Comparison of ENCODE assay signal across 15 cellular contexts in genomic region chr17:60300949-60301348, GRCh38.
A peak's percentile ranks its signal among the peaks of the same experiment; 100 is the strongest.
DNase-seq lines count a peak whose midpoint lies in the region; ATAC-seq, FAIRE-seq and TF ChIP-seq lines count a peak whose summit lies in the region.
"Had no signal": no experiment of that assay in that cellular context is flagged by ENCODE, and none has a peak within 500 bp of the region (broad histone marks: within the 10 kb centered on the region; RNA-seq: fewer than 3 reads in every experiment).

No MANE protein-coding gene starts in this region.

- POLR2A ChIA-PET in HepG2 (lab: Yijun Ruan, JAX), result no interaction called here
- POLR2A ChIA-PET in PC-3 (lab: Charles Lee; ENCODE audit: unreplicated experiment), result no interaction called here
- POLR2A ChIA-PET in SK-N-SH (lab: Yijun Ruan, JAX), result no interaction called here

- no peak overlapping the region for H3K4me3 ChIP-seq in HepG2 (replicated peaks in 1 of 3; ENCODE audit: insufficient read depth in 1 of 3, low read depth in 2 of 3, low read length in 3 of 3)
- no peak overlapping the region for H3K4me3 ChIP-seq in right lobe of liver
- H3K4me3 ChIP-seq in PC-3 (ENCODE audit: low read length), result no peak overlapping the region
- H3K4me3 ChIP-seq in SK-N-SH (ENCODE audit: low read depth in 2 of 2, low read length in 1 of 2), result no peak overlapping the region
- H3K4me3 ChIP-seq: BLaER1 treated with 17β-estradiol and CSF1 and Interleukin-3, amounts not matched to agents 10 nM and 100 nM; GM12878 had no signal

- H3F3A ChIP-seq in PC-3 (ENCODE audit: low read length, unreplicated experiment) (no peaks in the 10 kb centered on the region), SK-N-SH (replicated peaks; ENCODE audit: insufficient read depth) (no peaks in the 10 kb centered on the region)

- CTCF ChIA-PET in HepG2 (lab: Yijun Ruan, JAX; ENCODE audit: low intra/inter-chr PET ratio, low total read pairs), result no interaction called here
- CTCF ChIA-PET in PC-3 (lab: Charles Lee), result no interaction called here
- CTCF ChIA-PET in SK-N-SH (lab: Yijun Ruan, JAX), result interaction anchor here (1.2 kb wide), 1 partner anchor 33 kb away, joined by 3 read pairs; no protein-coding TSS in a partner anchor

- peaks cover 12% of the 10 kb centered on the region; the same call in 1 of the 2 replicates for H3K4me1 ChIP-seq in HepG2 (ENCODE audit: insufficient read depth, low read length)
- H3K4me1 ChIP-seq in right lobe of liver, result peaks cover 0 to 18% (median 6%) of the 10 kb centered on the region in 4 donors
- no peaks in the 10 kb centered on the region for H3K4me1 ChIP-seq in PC-3 (ENCODE audit: insufficient read depth, low read length)
- H3K4me1 ChIP-seq in SK-N-SH (ENCODE audit: control insufficient read depth in 1 of 2, insufficient read depth in 2 of 2, low read depth in 1 of 2, low read length in 1 of 2), result no peaks in the 10 kb centered on the region; a peak in 1 of 4 replicates

- TF ChIP-seq CTCF in HepG2 (CRISPR knock-in tag; IDR thresholded peaks at IDR 0.05), result no peak
- no peak for TF ChIP-seq CTCF in right lobe of liver (IDR thresholded peaks at IDR 0.05)
- no peak for TF ChIP-seq CTCF in PC-3 (conservative IDR thresholded peaks at IDR 0.05; ENCODE audit: low read depth, low read length)
- TF ChIP-seq CTCF in SK-N-SH (IDR thresholded peaks at IDR 0.05), result no peak

- intact Hi-C loops in HepG2 (cut with micrococcal nuclease; ENCODE audit: unreplicated experiment), result no loop called here
- intact Hi-C loops in right lobe of liver (cut with DNase I), result no loop called here
- intact Hi-C loops in PC-3 (cut with micrococcal nuclease), result no loop called here

- H4K20me1 ChIP-seq in HepG2 (ENCODE audit: insufficient read depth, low read length), result no peaks in the 10 kb centered on the region
- H4K20me1 ChIP-seq in PC-3 (ENCODE audit: low read length), result no peaks in the 10 kb centered on the region
- H4K20me1 ChIP-seq in SK-N-SH (ENCODE audit: insufficient read depth), result peaks cover 13% of the 10 kb centered on the region; the same call in 1 of the 2 replicates

- H3K27me3 ChIP-seq in HepG2 (ENCODE audit: control insufficient read depth in 1 of 2, insufficient read depth in 2 of 2, low read length in 2 of 2), result no peaks in the 10 kb centered on the region
- no peaks in the 10 kb centered on the region for H3K27me3 ChIP-seq in right lobe of liver
- no peaks in the 10 kb centered on the region for H3K27me3 ChIP-seq in PC-3 (ENCODE audit: low read length)
- H3K27me3 ChIP-seq in SK-N-SH (ENCODE audit: insufficient read depth), result no peaks in the 10 kb centered on the region
- H3K27me3 ChIP-seq: BLaER1 treated with 17β-estradiol and CSF1 and Interleukin-3, amounts not matched to agents 10 nM and 100 nM had no signal

- H2AFZ ChIP-seq in HepG2 (ENCODE audit: low read length) (no peak overlapping the region), PC-3 (ENCODE audit: low read length) (no peak overlapping the region), SK-N-SH (ENCODE audit: low read depth) (no peak overlapping the region)

- in situ Hi-C loops in HepG2 (cut with HindIII; ENCODE audit: extremely low pct_ligation_motif_present, low pct_unique_long_range_greater_than_20kb), result no loop called here

- TF ChIP-seq RAD21 in HepG2 (CRISPR knock-in tag; IDR thresholded peaks at IDR 0.05) (no peak), SK-N-SH (IDR thresholded peaks at IDR 0.05; ENCODE audit: low read length) (no peak)

- H3K4me2 ChIP-seq in HepG2 (ENCODE audit: low read depth, low read length) (no peak overlapping the region), PC-3 (ENCODE audit: low read length) (no peak overlapping the region), SK-N-SH (no peak overlapping the region)

- ATAC-seq in HepG2, result no peak
- ATAC-seq in right lobe of liver, result no peak
- ATAC-seq in PC-3, result no peak
- ATAC-seq: CD8-positive, alpha-beta T cell; GM12878 had no signal

- H3K9me3 ChIP-seq in HepG2 (ENCODE audit: low read length), result no peaks in the 10 kb centered on the region
- H3K9me3 ChIP-seq in right lobe of liver, result no peaks in the 10 kb centered on the region
- H3K9me3 ChIP-seq in PC-3 (ENCODE audit: low read length), result no peaks in the 10 kb centered on the region
- no peaks in the 10 kb centered on the region for H3K9me3 ChIP-seq in SK-N-SH
- H3K9me3 ChIP-seq: BLaER1 treated with 17β-estradiol and CSF1 and Interleukin-3, amounts not matched to agents 10 nM and 100 nM had no signal

- H3K79me2 ChIP-seq in HepG2 (ENCODE audit: insufficient read depth, low read length), result peaks cover 9% of the 10 kb centered on the region
- H3K79me2 ChIP-seq in PC-3 (ENCODE audit: low read length), result no peaks in the 10 kb centered on the region
- H3K79me2 ChIP-seq in SK-N-SH (ENCODE audit: insufficient read depth), result peaks cover 58% of the 10 kb centered on the region

- H3K9ac ChIP-seq in HepG2 (ENCODE audit: insufficient read depth, low read depth, low read length) (no peak overlapping the region), PC-3 (ENCODE audit: low read length) (no peak overlapping the region), SK-N-SH (no peak overlapping the region)
- H3K9ac ChIP-seq: BLaER1 treated with 17β-estradiol and CSF1 and Interleukin-3, amounts not matched to agents 10 nM and 100 nM had no signal

- H3K27ac ChIP-seq in HepG2 (ENCODE audit: extremely low read length, insufficient read depth, low read length) (no peak overlapping the region), right lobe of liver (no peak overlapping the region), PC-3 (ENCODE audit: low read length) (no peak overlapping the region), SK-N-SH (ENCODE audit: low read depth in 2 of 2, low read length in 1 of 2) (no peak overlapping the region)
- H3K27ac ChIP-seq: BLaER1 treated with 17β-estradiol and CSF1 and Interleukin-3, amounts not matched to agents 10 nM and 100 nM had no signal

- no peak for FAIRE-seq in HepG2 (lab: Jason Lieb, UNC)
- FAIRE-seq: GM12878 had no signal

- H3K9me2 ChIP-seq in PC-3 (replicated peaks; ENCODE audit: low read length), result no peaks in the 10 kb centered on the region
- no peaks in the 10 kb centered on the region for H3K9me2 ChIP-seq in SK-N-SH

- no peak for TF ChIP-seq POLR2A in HepG2 (IDR thresholded peaks at IDR 0.05; ENCODE audit: insufficient read depth in 1 of 2, low read depth in 2 of 2, low read length in 2 of 2)
- TF ChIP-seq POLR2A in right lobe of liver (IDR thresholded peaks at IDR 0.05), result no peak

- 86% methylated on average over 1 of the region's 1 CpG for WGBS in HepG2 (ENCODE audit: low lambda C conversion rate)
- WGBS in right lobe of liver (ENCODE audit: insufficient coverage, low coverage, low lambda C conversion rate, missing lambda C conversion rate), result 65% methylated on average over 1 of the region's 1 CpG
- 31% methylated on average over 1 of the region's 1 CpG for whole genome bisulfite sequencing in SK-N-SH (ENCODE audit: low lambda C conversion rate)

- BruUV-seq in HepG2 (replicated peaks; lab: Mats Ljungman, UMichigan), result TSS peak; percentile 25
- TSS peak; percentile 22 for BruUV-seq in PC-3 (replicated peaks; lab: Mats Ljungman, UMichigan)

- TF ChIP-seq EP300 in HepG2 (IDR thresholded peaks at IDR 0.05; ENCODE audit: low read depth in 2 of 2, low read length in 2 of 2) (no peak), HepG2 (CRISPR knock-in tag; IDR thresholded peaks at IDR 0.05; ENCODE audit: borderline replicate concordance) (no peak), SK-N-SH (IDR thresholded peaks at IDR 0.05; ENCODE audit: borderline replicate concordance in 1 of 2, low read depth in 1 of 2, low read length in 1 of 2) (no peak)

- DNase-seq in HepG2 (ENCODE audit: low spot score) (no peak), right lobe of liver (no peak), PC-3 (no peak), fibroblast of peridontal ligament (ENCODE audit: extremely low read depth) (peak; percentile 52), SK-N-SH (no peak)
- DNase-seq in activated effector memory CD4-positive, alpha-beta T cell treated with anti-CD3 and anti-CD28 coated beads, Interleukin-2, amount 50 U/mL, for 16 hours, result no peak
- no peak for DNase-seq in activated T-cell treated with anti-CD3 and anti-CD28 coated beads, Interleukin-2, amount 50 U/mL, for 1 hour
- DNase-seq: 8988T; Calu3; CD8-positive, alpha-beta T cell; DMS79 treated with DMSO at 0.1 percent for 48 hours; GOT3; H7 had no signal

- peaks cover 2 to 5% of the 10 kb centered on the region in 2 experiments; a peak in 2 of 5 replicates for H3K36me3 ChIP-seq in HepG2 (replicated peaks in 1 of 2; ENCODE audit: control insufficient read depth in 1 of 2, insufficient read depth in 2 of 2, low read length in 2 of 2)
- H3K36me3 ChIP-seq in right lobe of liver, result peaks cover 0 to 3% (median 0%) of the 10 kb centered on the region in 4 donors
- no peaks in the 10 kb centered on the region for H3K36me3 ChIP-seq in PC-3 (ENCODE audit: low read depth, low read length)
- peaks cover 14 to 20% of the 10 kb centered on the region in 2 experiments for H3K36me3 ChIP-seq in SK-N-SH (replicated peaks in 1 of 2; ENCODE audit: control insufficient read depth in 1 of 2, insufficient read depth in 2 of 2, low read length in 1 of 2)

TF ChIP-seq in HepG2, 621 proteins besides CTCF, POLR2A, EP300 and RAD21 (continues in another document):
- no peak for TF ChIP-seq ELK4 (CRISPR knock-in tag; IDR thresholded peaks at IDR 0.05; ENCODE audit: borderline replicate concordance)

TF ChIP-seq in SK-N-SH, 30 proteins besides CTCF, POLR2A, EP300 and RAD21 (continues in another document):
- TF ChIP-seq IRF3 (IDR thresholded peaks at IDR 0.05; ENCODE audit: low read depth, low read length) (no peak), TEAD4 (IDR thresholded peaks at IDR 0.05; ENCODE audit: borderline replicate concordance, insufficient read depth) (no peak), NFIC (IDR thresholded peaks at IDR 0.05; ENCODE audit: borderline replicate concordance) (no peak), ELF1 (IDR thresholded peaks at IDR 0.05) (no peak), JUND (IDR thresholded peaks at IDR 0.05) (no peak), RXRA (IDR thresholded peaks at IDR 0.05; ENCODE audit: borderline replicate concordance, low read depth) (no peak)
- TF ChIP-seq, protein P1, sequence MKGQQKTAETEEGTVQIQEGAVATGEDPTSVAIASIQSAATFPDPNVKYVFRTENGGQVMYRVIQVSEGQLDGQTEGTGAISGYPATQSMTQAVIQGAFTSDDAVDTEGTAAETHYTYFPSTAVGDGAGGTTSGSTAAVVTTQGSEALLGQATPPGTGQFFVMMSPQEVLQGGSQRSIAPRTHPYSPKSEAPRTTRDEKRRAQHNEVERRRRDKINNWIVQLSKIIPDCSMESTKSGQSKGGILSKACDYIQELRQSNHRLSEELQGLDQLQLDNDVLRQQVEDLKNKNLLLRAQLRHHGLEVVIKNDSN (IDR thresholded peaks at IDR 0.05; ENCODE audit: borderline replicate concordance, low read depth), result no peak
